In genomic region chr2:36329746-36330145, GRCh38 we compare ENCODE assay signal across 15 cellular contexts. TPM values are rescaled to one million over a fixed set of nuclear protein-coding genes. Genes with fewer than 3 reads are reported as not detected.
DNase-seq lines count a peak whose midpoint lies in the region; ATAC-seq and TF ChIP-seq lines count a peak whose summit lies in the region.
"Had no signal": no experiment of that assay in that cellular context is flagged by ENCODE, and none has a peak within 500 bp of the region (broad histone marks: within the 10 kb centered on the region; RNA-seq: fewer than 3 reads in every experiment).

No MANE protein-coding gene starts in this region.

- no peak overlapping the region for H4K8ac ChIP-seq in mesendoderm (ENCODE audit: low read depth, low read length)

- H3K4me3 ChIP-seq in Caco-2 (ENCODE audit: low read depth, low read length) (no peak overlapping the region), PC-3 (ENCODE audit: low read length) (no peak overlapping the region), endodermal cell (ENCODE audit: low read length) (no peak overlapping the region), mesendoderm (ENCODE audit: low read length) (no peak overlapping the region)
- H3K4me3 ChIP-seq: BLaER1 had no signal

- intact Hi-C loops in Caco-2 (cut with micrococcal nuclease; ENCODE audit: unreplicated experiment) (loop anchor here (1.0 kb wide), 1 partner anchor 9 kb away; no protein-coding TSS in a partner anchor), PC-3 (cut with micrococcal nuclease) (no loop called here)

- H3K18ac ChIP-seq in mesendoderm (ENCODE audit: low read length): no peak overlapping the region

- CTCF ChIA-PET in Caco-2 (lab: Charles Lee): no interaction called here
- CTCF ChIA-PET in PC-3 (lab: Charles Lee): no interaction called here

- peaks cover 1% of the 10 kb centered on the region; the same call in 1 of the 2 replicates for H3K9me3 ChIP-seq in Caco-2
- no peaks in the 10 kb centered on the region for H3K9me3 ChIP-seq in PC-3 (ENCODE audit: low read length)
- no peaks in the 10 kb centered on the region for H3K9me3 ChIP-seq in endodermal cell (ENCODE audit: control insufficient read depth, low read length)
- H3K9me3 ChIP-seq: BLaER1 had no signal

- H2BK15ac ChIP-seq in mesendoderm (replicated peaks; ENCODE audit: low read depth): no peak overlapping the region

- no peaks in the 10 kb centered on the region for H3F3A ChIP-seq in PC-3 (ENCODE audit: low read length, unreplicated experiment)

- no peaks in the 10 kb centered on the region for H3K79me2 ChIP-seq in PC-3 (ENCODE audit: low read length)
- H3K79me2 ChIP-seq in mesendoderm (ENCODE audit: control insufficient read depth, insufficient read depth, low read length): no peaks in the 10 kb centered on the region
- H3K79me2 ChIP-seq: parathyroid adenoma had no signal

- DNase-seq in Caco-2 (peak in 1 of 2 experiments; percentile 57), PC-3 (peak; percentile 58), endodermal cell (no peak), mesendoderm (peak; percentile 67), anterior cingulate cortex (lab: John Stamatoyannopoulos, UW) (no peak)
- DNase-seq in activated naive CD4-positive, alpha-beta T cell treated with anti-CD3 and anti-CD28 coated beads, Interleukin-2, amount 50 U/mL, for 16 hours: no peak
- DNase-seq: hippocampal formation; MV-4-11; stimulated activated CD4-positive, alpha-beta T cell treated with anti-CD3 and anti-CD28 coated beads, Interleukin-1b, Interleukin-23, amount 100 ng/mL, for 48 hours had no signal

- no peak overlapping the region for H2AFZ ChIP-seq in PC-3 (ENCODE audit: low read length)

- H3K4me1 Mint-ChIP-seq in Caco-2 (ENCODE audit: low read depth, unreplicated experiment): peaks cover 30% of the 10 kb centered on the region
- H3K4me1 Mint-ChIP-seq in endodermal cell: peaks cover 5% of the 10 kb centered on the region

- no peak overlapping the region for H2AK5ac ChIP-seq in mesendoderm (ENCODE audit: low read length)

- POLR2A ChIA-PET in Caco-2 (lab: Charles Lee): no interaction called here
- POLR2A ChIA-PET in PC-3 (lab: Charles Lee; ENCODE audit: unreplicated experiment): no interaction called here

- H3K4me1 ChIP-seq in Caco-2 (peaks cover 27% of the 10 kb centered on the region), PC-3 (ENCODE audit: insufficient read depth, low read length) (peaks cover 9% of the 10 kb centered on the region), endodermal cell (ENCODE audit: control insufficient read depth, insufficient read depth, low read length) (no peaks in the 10 kb centered on the region), mesendoderm (ENCODE audit: control insufficient read depth, low read depth, low read length) (peaks cover 2% of the 10 kb centered on the region)
- H3K4me1 ChIP-seq: BLaER1 had no signal

- H2BK120ac ChIP-seq in mesendoderm (ENCODE audit: low read depth, low read length): no peak overlapping the region

- H3K27me3 ChIP-seq in Caco-2 (replicated peaks; ENCODE audit: control insufficient read depth, insufficient read depth, low read length): no peaks in the 10 kb centered on the region
- H3K27me3 ChIP-seq in PC-3 (ENCODE audit: low read length): no peaks in the 10 kb centered on the region
- no peaks in the 10 kb centered on the region for H3K27me3 ChIP-seq in endodermal cell (ENCODE audit: control insufficient read depth, insufficient read depth, low read length, poor library complexity, severe bottlenecking)
- H3K27me3 ChIP-seq in mesendoderm (ENCODE audit: insufficient read depth, low read length, poor library complexity): no peaks in the 10 kb centered on the region
- H3K27me3 ChIP-seq: BLaER1 had no signal

- H3K4me2 ChIP-seq in PC-3 (ENCODE audit: low read length) (no peak overlapping the region), mesendoderm (ENCODE audit: low read length) (no peak overlapping the region)
- H3K4me2 ChIP-seq: BLaER1 had no signal

- H2BK5ac ChIP-seq in mesendoderm (ENCODE audit: low read length): no peak overlapping the region

- H3K27ac ChIP-seq in PC-3 (ENCODE audit: low read length): no peak overlapping the region
- no peak overlapping the region for H3K27ac ChIP-seq in endodermal cell (ENCODE audit: low read depth, low read length)
- no peak overlapping the region for H3K27ac ChIP-seq in mesendoderm (ENCODE audit: low read depth, low read length)
- H3K27ac ChIP-seq: BLaER1, parathyroid adenoma had no signal

- H3K27me3 Mint-ChIP-seq in Caco-2 (ENCODE audit: insufficient read depth, unreplicated experiment) (no peaks in the 10 kb centered on the region), endodermal cell (ENCODE audit: insufficient read depth) (no peaks in the 10 kb centered on the region)
- H3K27me3 Mint-ChIP-seq: activated naive CD8-positive, alpha-beta T cell had no signal

- H4K20me1 ChIP-seq in PC-3 (ENCODE audit: low read length): no peaks in the 10 kb centered on the region
- H4K20me1 ChIP-seq: BLaER1 had no signal

- H3K9me2 ChIP-seq in PC-3 (replicated peaks; ENCODE audit: low read length): no peaks in the 10 kb centered on the region

- no peak overlapping the region for H3K9ac ChIP-seq in PC-3 (ENCODE audit: low read length)
- H3K9ac ChIP-seq in endodermal cell (ENCODE audit: extremely low read depth, low read length, poor library complexity, severe bottlenecking): no peak overlapping the region
- no peak overlapping the region for H3K9ac ChIP-seq in mesendoderm (ENCODE audit: low read length)
- H3K9ac ChIP-seq: BLaER1, parathyroid adenoma had no signal

- no peak overlapping the region for H3K23ac ChIP-seq in mesendoderm (ENCODE audit: low read length)

- no peak overlapping the region for H4K5ac ChIP-seq in mesendoderm (ENCODE audit: low read length)

- H3K79me1 ChIP-seq in mesendoderm (ENCODE audit: low read length): no peaks in the 10 kb centered on the region

- 82 to 93% methylated on average over 2 to 4 of the region's 4 CpGs for WGBS in endodermal cell (ENCODE audit: insufficient coverage in 1 of 2, insufficient read length in 1 of 2), 2 experiments
- WGBS in mesendoderm (ENCODE audit: extremely low coverage, insufficient coverage, low lambda C conversion rate): no CpG with 5 or more reads among the region's 4 CpGs

- H3K36me3 Mint-ChIP-seq in Caco-2 (ENCODE audit: insufficient read depth, unreplicated experiment) (no peaks in the 10 kb centered on the region), endodermal cell (ENCODE audit: low read depth) (no peaks in the 10 kb centered on the region)
- H3K36me3 Mint-ChIP-seq: activated naive CD8-positive, alpha-beta T cell; stimulated activated effector memory CD8-positive, alpha-beta T cell treated with anti-CD3 and anti-CD28 coated beads, Interleukin-12 subunit alpha, Interleukin-12 subunit beta, amount 100 ng/mL, for 72 hours had no signal

- no peaks in the 10 kb centered on the region for H3K9me3 Mint-ChIP-seq in Caco-2 (ENCODE audit: unreplicated experiment)
- peaks cover 2% of the 10 kb centered on the region for H3K9me3 Mint-ChIP-seq in endodermal cell
- H3K9me3 Mint-ChIP-seq: stimulated activated effector memory CD8-positive, alpha-beta T cell treated with anti-CD3 and anti-CD28 coated beads, Interleukin-12 subunit alpha, Interleukin-12 subunit beta, amount 100 ng/mL, for 72 hours had no signal

- no peak overlapping the region for H3K4ac ChIP-seq in mesendoderm (ENCODE audit: low read depth, low read length)

- H3K4me3 Mint-ChIP-seq in Caco-2 (ENCODE audit: unreplicated experiment) (no peak overlapping the region), endodermal cell (no peak overlapping the region)
- H3K4me3 Mint-ChIP-seq: activated naive CD8-positive, alpha-beta T cell; stimulated activated effector memory CD8-positive, alpha-beta T cell treated with anti-CD3 and anti-CD28 coated beads, Interleukin-12 subunit alpha, Interleukin-12 subunit beta, amount 100 ng/mL, for 72 hours had no signal

- peak overlapping the region; percentile 58 for H3K27ac Mint-ChIP-seq in Caco-2 (ENCODE audit: unreplicated experiment)
- peak overlapping the region; percentile 2 for H3K27ac Mint-ChIP-seq in endodermal cell
- H3K27ac Mint-ChIP-seq: activated naive CD8-positive, alpha-beta T cell; stimulated activated effector memory CD8-positive, alpha-beta T cell treated with anti-CD3 and anti-CD28 coated beads, Interleukin-12 subunit alpha, Interleukin-12 subunit beta, amount 100 ng/mL, for 72 hours had no signal

- H3K36me3 ChIP-seq in Caco-2 (ENCODE audit: control insufficient read depth, insufficient read depth, low read length) (no peaks in the 10 kb centered on the region), PC-3 (ENCODE audit: low read depth, low read length) (no peaks in the 10 kb centered on the region), endodermal cell (ENCODE audit: control insufficient read depth, insufficient read depth, low read length) (no peaks in the 10 kb centered on the region), mesendoderm (ENCODE audit: control insufficient read depth, insufficient read depth, low read length) (no peaks in the 10 kb centered on the region)
- H3K36me3 ChIP-seq: BLaER1 had no signal

- ATAC-seq in PC-3 (no peak), HG03378 (IDR thresholded peaks at IDR 0.05; ENCODE audit: unreplicated experiment) (no peak), HG03045 (IDR thresholded peaks at IDR 0.05; ENCODE audit: unreplicated experiment) (no peak)
- ATAC-seq: stimulated activated effector memory CD8-positive, alpha-beta T cell treated with anti-CD3 and anti-CD28 coated beads, Interleukin-12 subunit alpha, Interleukin-12 subunit beta, amount 100 ng/mL, for 72 hours had no signal

- TF ChIP-seq CTCF in Caco-2 (IDR thresholded peaks at IDR 0.05; ENCODE audit: insufficient read depth in 1 of 2, low read depth in 1 of 2, low read length in 1 of 2, severe bottlenecking in 1 of 2, unreplicated experiment in 1 of 2): no peak
- no peak for TF ChIP-seq CTCF in PC-3 (conservative IDR thresholded peaks at IDR 0.05; ENCODE audit: low read depth, low read length)
- TF ChIP-seq CTCF in endodermal cell (conservative IDR thresholded peaks at IDR 0.05): no peak

- no TSS peak for BruUV-seq in Caco-2 (replicated peaks; lab: Mats Ljungman, UMichigan)
- no TSS peak for BruUV-seq in PC-3 (replicated peaks; lab: Mats Ljungman, UMichigan)

- no peak overlapping the region for H3K56ac ChIP-seq in mesendoderm (ENCODE audit: low read length)

RNA-seq across cellular contexts. Expression of gene CRIM1, which starts 25.8 kb away (rescaled TPM):
- total RNA-seq in Caco-2 (2022): 270 and 292 TPM in 2 replicates
- 70.7 and 85.7 TPM in 2 replicates for total RNA-seq in PC-3 (2014; rRNA removed)
- total RNA-seq in endodermal cell: 10 to 100 TPM; 26.7 to 26.9 TPM
- polyA plus RNA-seq in endodermal cell (2013, experiment 1 of 2): 14.9 TPM
- 15.4 TPM for polyA plus RNA-seq in endodermal cell (2013, experiment 2 of 2)
- polyA plus RNA-seq in mesendoderm (2013, experiment 1 of 2): 14.5 TPM
- polyA plus RNA-seq in mesendoderm (2013, experiment 2 of 2): 14.5 TPM

Comparison
In these comparisons a context has a peak if more than half of its experiments do, and no peak if none do; other contexts are left out.
1. DNase-seq: peak in PC-3 (single experiment) and mesendoderm (single experiment); none in endodermal cell (single experiment), activated naive CD4-positive, alpha-beta T cell treated with anti-CD3 and anti-CD28 coated beads, Interleukin-2, amount 50 U/mL, for 16 hours (single experiment) and anterior cingulate cortex (0 of 58).